Comparison of ENCODE assay signal across 8 cellular contexts in genomic region chr12:8031872-8032241, GRCh38. TPM values are rescaled to one million over a fixed set of nuclear protein-coding genes. Genes with fewer than 3 reads are reported as not detected.
A peak's percentile ranks its signal among the peaks of the same experiment; 100 is the strongest.
DNase-seq lines count a peak whose midpoint lies in the region; ATAC-seq and TF ChIP-seq lines count a peak whose summit lies in the region.

No MANE protein-coding gene starts in this region.

- H3K4me2 ChIP-seq in BLaER1 treated with 17β-estradiol and CSF1 and Interleukin-3, amounts not matched to agents 10 nM and 100 nM = peak overlapping the region; percentile 86 to 99 (median 94)

- no peak for ATAC-seq in HG02938 (IDR thresholded peaks at IDR 0.05; ENCODE audit: unreplicated experiment)
- ATAC-seq in omental fat pad (ENCODE audit: low FRiP score) = no peak

- peak overlapping the region; percentile 61 to 75 (median 73) for H3K27ac Mint-ChIP-seq in nephron

- peak overlapping the region; percentile 83 to 92 (median 84) for H3K4me3 Mint-ChIP-seq in nephron

- H3K4me3 ChIP-seq in BLaER1 treated with 17β-estradiol and CSF1 and Interleukin-3, amounts not matched to agents 10 nM and 100 nM = peak overlapping the region; percentile 74 to 97 (median 86)
- H3K4me3 ChIP-seq in MG63 = peak overlapping the region; percentile 80

- peaks cover 0 to 8% (median 0%) of the 10 kb centered on the region in 11 experiments; a peak in 2 of 22 replicates for H3K36me3 ChIP-seq in BLaER1 treated with 17β-estradiol and CSF1 and Interleukin-3, amounts not matched to agents 10 nM and 100 nM
- peaks cover 7% of the 10 kb centered on the region; the same call in 1 of the 2 replicates for H3K36me3 ChIP-seq in MG63

- peaks cover 45% of the 10 kb centered on the region for H3K4me1 Mint-ChIP-seq in nephron

- H3K4me1 ChIP-seq in BLaER1 treated with 17β-estradiol and CSF1 and Interleukin-3, amounts not matched to agents 10 nM and 100 nM = peaks cover 63 to 93% (median 81%) of the 10 kb centered on the region in 10 experiments

- TF ChIP-seq CTCF in nephron (IDR thresholded peaks at IDR 0.05; ENCODE audit: unreplicated experiment in 3 of 3) (no peak), omental fat pad (IDR thresholded peaks at IDR 0.05) (no peak)

- H3K36me3 Mint-ChIP-seq in nephron (ENCODE audit: low read depth) = peaks cover 5% of the 10 kb centered on the region

- no peak for DNase-seq in MG63
- DNase-seq in AML-193 (lab: John Stamatoyannopoulos, UW) = no peak
- no peak for DNase-seq in anterior cingulate cortex (lab: John Stamatoyannopoulos, UW)
- DNase-seq in omental fat pad (ENCODE audit: low spot score) = no peak

- H3K27me3 ChIP-seq in BLaER1 treated with 17β-estradiol and CSF1 and Interleukin-3, amounts not matched to agents 10 nM and 100 nM = no peaks in the 10 kb centered on the region
- no peaks in the 10 kb centered on the region for H3K27me3 ChIP-seq in MG63

- H3K27me3 Mint-ChIP-seq in nephron (ENCODE audit: low read depth) = no peaks in the 10 kb centered on the region

- H3K9ac ChIP-seq in BLaER1 treated with 17β-estradiol and CSF1 and Interleukin-3, amounts not matched to agents 10 nM and 100 nM = peak overlapping the region; percentile 88 to 98 (median 93)

- no peaks in the 10 kb centered on the region for H3K9me3 ChIP-seq in BLaER1 treated with 17β-estradiol and CSF1 and Interleukin-3, amounts not matched to agents 10 nM and 100 nM (replicated peaks in 1 of 11)
- no peaks in the 10 kb centered on the region for H3K9me3 ChIP-seq in MG63

- peak overlapping the region; percentile 80 to 94 (median 90) for H3K27ac ChIP-seq in BLaER1 treated with 17β-estradiol and CSF1 and Interleukin-3, amounts not matched to agents 10 nM and 100 nM
- peak overlapping the region; percentile 87 for H3K27ac ChIP-seq in cingulate gyrus (ENCODE audit: low read depth, low read length)

- peaks cover 0 to 33% (median 8%) of the 10 kb centered on the region in 11 experiments; a peak in 9 of 22 replicates for H4K20me1 ChIP-seq in BLaER1 treated with 17β-estradiol and CSF1 and Interleukin-3, amounts not matched to agents 10 nM and 100 nM

- no peaks in the 10 kb centered on the region for H3K9me3 Mint-ChIP-seq in nephron

RNA-seq across cellular contexts. Expression of gene FOXJ2, which starts 0.7 kb away (rescaled TPM):
- total RNA-seq in MG63 (2014; rRNA removed; shearing (Covaris generic); ENCODE audit: low replicate concordance) = 3.6 and 5.9 TPM in 2 replicates
- total RNA-seq in omental fat pad = 10 to 100 TPM in 3 of 4 donors, 1 to 10 TPM in 1; 9.2 to 17.2 (median 13.0) TPM

RNA-seq across cellular contexts. Expression of gene C3AR1, which starts 34.3 kb away (rescaled TPM):
- total RNA-seq in MG63 (2014; rRNA removed; shearing (Covaris generic); ENCODE audit: low replicate concordance) = not detected in 2 replicates
- total RNA-seq in omental fat pad = 10 to 100 TPM; 15.6 to 43.0 (median 30.3) TPM

RNA-seq across cellular contexts. Expression of gene NECAP1, which starts 50.2 kb away (rescaled TPM):
- total RNA-seq in MG63 (2014; rRNA removed; shearing (Covaris generic); ENCODE audit: low replicate concordance) = 24.7 and 48.5 TPM in 2 replicates
- total RNA-seq in omental fat pad = 10 to 100 TPM; 30.1 to 45.3 (median 33.1) TPM

Comparison
In these comparisons a context has a peak if more than half of its experiments do, and no peak if none do; other contexts are left out.
1. RNA of gene C3AR1, which starts 34.3 kb away (total RNA-seq): 15.6 to 43.0 TPM in omental fat pad; not detected in MG63; every median in the first group is over 10 times any median in the second.